In the genomic region with DNA sequence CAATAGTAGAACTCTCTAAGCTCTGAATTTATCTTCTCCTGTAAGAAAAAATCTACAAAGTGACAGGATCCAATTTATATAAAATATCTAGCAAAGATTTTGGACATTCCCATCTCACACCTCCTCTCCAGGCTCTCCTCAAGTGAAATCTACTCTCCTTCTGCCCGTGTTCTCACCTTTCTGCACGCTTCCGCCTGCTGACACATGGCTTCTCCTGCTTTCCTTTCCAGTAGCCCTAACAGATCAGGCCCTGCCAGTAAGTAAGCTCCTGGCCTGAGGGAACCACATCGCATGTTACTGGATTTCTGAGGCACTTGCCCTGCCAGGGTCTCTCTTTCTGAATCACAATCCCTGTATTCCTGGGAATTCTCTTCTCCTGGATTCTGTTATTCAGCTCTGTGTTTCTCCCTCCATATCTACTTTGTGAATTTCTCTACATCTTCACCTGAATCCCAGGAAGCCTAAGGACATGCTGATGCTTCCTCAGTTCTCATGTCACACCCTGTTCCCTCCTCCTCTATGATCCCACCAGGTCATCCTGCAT, we compare ENCODE assay signal across 1 cellular context.
A peak's percentile ranks its signal among the peaks of the same experiment; 100 is the strongest.
TF ChIP-seq lines count a peak whose summit lies in the region.

No MANE protein-coding gene starts in this region.

TF ChIP-seq in K562, 482 proteins besides CTCF, POLR2A, EP300 and RAD21 (continued from another document and continues in another):
- TF ChIP-seq, protein P1, sequence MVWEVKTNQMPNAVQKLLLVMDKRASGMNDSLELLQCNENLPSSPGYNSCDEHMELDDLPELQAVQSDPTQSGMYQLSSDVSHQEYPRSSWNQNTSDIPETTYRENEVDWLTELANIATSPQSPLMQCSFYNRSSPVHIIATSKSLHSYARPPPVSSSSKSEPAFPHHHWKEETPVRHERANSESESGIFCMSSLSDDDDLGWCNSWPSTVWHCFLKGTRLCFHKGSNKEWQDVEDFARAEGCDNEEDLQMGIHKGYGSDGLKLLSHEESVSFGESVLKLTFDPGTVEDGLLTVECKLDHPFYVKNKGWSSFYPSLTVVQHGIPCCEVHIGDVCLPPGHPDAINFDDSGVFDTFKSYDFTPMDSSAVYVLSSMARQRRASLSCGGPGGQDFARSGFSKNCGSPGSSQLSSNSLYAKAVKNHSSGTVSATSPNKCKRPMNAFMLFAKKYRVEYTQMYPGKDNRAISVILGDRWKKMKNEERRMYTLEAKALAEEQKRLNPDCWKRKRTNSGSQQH (CRISPR knock-in tag; IDR thresholded peaks at IDR 0.05): 0 out of 2 replicates have a peak, but pooled peaks have one; percentile 47
- TF ChIP-seq, protein P2, sequence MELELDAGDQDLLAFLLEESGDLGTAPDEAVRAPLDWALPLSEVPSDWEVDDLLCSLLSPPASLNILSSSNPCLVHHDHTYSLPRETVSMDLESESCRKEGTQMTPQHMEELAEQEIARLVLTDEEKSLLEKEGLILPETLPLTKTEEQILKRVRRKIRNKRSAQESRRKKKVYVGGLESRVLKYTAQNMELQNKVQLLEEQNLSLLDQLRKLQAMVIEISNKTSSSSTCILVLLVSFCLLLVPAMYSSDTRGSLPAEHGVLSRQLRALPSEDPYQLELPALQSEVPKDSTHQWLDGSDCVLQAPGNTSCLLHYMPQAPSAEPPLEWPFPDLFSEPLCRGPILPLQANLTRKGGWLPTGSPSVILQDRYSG (tag; conservative IDR thresholded peaks at IDR 0.05; ENCODE audit: low read depth): no peak
- TF ChIP-seq FOXP1 (CRISPR knock-in tag; IDR thresholded peaks at IDR 0.05): 0 out of 2 replicates have a peak, but pooled peaks have one; percentile 14
- peak; percentile 42; the same call in 1 of the 2 replicates for TF ChIP-seq IRF2 (CRISPR knock-in tag; IDR thresholded peaks at IDR 0.05)
- TF ChIP-seq RBM25 (IDR thresholded peaks at IDR 0.05; ENCODE audit: low read depth, low read length, severe bottlenecking): no peak
- TF ChIP-seq WHSC1 (IDR thresholded peaks at IDR 0.05; ENCODE audit: low read length): no peak
- no peak for TF ChIP-seq ZNF165 (CRISPR knock-in tag; IDR thresholded peaks at IDR 0.05; ENCODE audit: borderline replicate concordance)
- TF ChIP-seq MYBL2 (IDR thresholded peaks at IDR 0.05; ENCODE audit: low read depth): no peak
- 0 out of 2 replicates have a peak, but pooled peaks have one; percentile 8 for TF ChIP-seq MYBL2 (CRISPR knock-in tag; IDR thresholded peaks at IDR 0.05; ENCODE audit: borderline replicate concordance)
- no peak for TF ChIP-seq JUNB (CRISPR knock-in tag; conservative IDR thresholded peaks at IDR 0.05)
- no peak; a peak in 1 of 4 replicates for TF ChIP-seq SRF (CRISPR knock-in tag; IDR thresholded peaks at IDR 0.05)
- no peak for TF ChIP-seq CBX8 (IDR thresholded peaks at IDR 0.05; ENCODE audit: borderline replicate concordance, extremely low read depth, low read depth, low read length, poor library complexity, severe bottlenecking)
- TF ChIP-seq RFX7 (CRISPR knock-in tag; IDR thresholded peaks at IDR 0.05): no peak
- TF ChIP-seq ZNF263 (CRISPR knock-in tag; IDR thresholded peaks at IDR 0.05; ENCODE audit: borderline replicate concordance): 0 out of 2 replicates have a peak, but pooled peaks have one; percentile 6
- TF ChIP-seq, protein P3, sequence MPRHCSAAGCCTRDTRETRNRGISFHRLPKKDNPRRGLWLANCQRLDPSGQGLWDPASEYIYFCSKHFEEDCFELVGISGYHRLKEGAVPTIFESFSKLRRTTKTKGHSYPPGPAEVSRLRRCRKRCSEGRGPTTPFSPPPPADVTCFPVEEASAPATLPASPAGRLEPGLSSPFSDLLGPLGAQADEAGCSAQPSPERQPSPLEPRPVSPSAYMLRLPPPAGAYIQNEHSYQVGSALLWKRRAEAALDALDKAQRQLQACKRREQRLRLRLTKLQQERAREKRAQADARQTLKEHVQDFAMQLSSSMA (CRISPR knock-in tag; IDR thresholded peaks at IDR 0.05): 0 out of 2 replicates have a peak, but pooled peaks have one; percentile 33
- TF ChIP-seq KAT7 (CRISPR knock-in tag; IDR thresholded peaks at IDR 0.05; ENCODE audit: borderline replicate concordance): no peak
- TF ChIP-seq ZNF766 (CRISPR knock-in tag; conservative IDR thresholded peaks at IDR 0.05): no peak
- peak; percentile 24; the same call in 1 of the 2 replicates for TF ChIP-seq OTX1 (CRISPR knock-in tag; IDR thresholded peaks at IDR 0.05)
- TF ChIP-seq ADNP (tag; IDR thresholded peaks at IDR 0.05): no peak
- TF ChIP-seq TAF15 (IDR thresholded peaks at IDR 0.05; ENCODE audit: low read depth, low read length): no peak
- 0 out of 2 replicates have a peak, but pooled peaks have one; percentile 13 for TF ChIP-seq NR2F6 (CRISPR knock-in tag; IDR thresholded peaks at IDR 0.05)
- no peak for TF ChIP-seq HDAC2 (IDR thresholded peaks at IDR 0.05)
- TF ChIP-seq, protein P4, sequence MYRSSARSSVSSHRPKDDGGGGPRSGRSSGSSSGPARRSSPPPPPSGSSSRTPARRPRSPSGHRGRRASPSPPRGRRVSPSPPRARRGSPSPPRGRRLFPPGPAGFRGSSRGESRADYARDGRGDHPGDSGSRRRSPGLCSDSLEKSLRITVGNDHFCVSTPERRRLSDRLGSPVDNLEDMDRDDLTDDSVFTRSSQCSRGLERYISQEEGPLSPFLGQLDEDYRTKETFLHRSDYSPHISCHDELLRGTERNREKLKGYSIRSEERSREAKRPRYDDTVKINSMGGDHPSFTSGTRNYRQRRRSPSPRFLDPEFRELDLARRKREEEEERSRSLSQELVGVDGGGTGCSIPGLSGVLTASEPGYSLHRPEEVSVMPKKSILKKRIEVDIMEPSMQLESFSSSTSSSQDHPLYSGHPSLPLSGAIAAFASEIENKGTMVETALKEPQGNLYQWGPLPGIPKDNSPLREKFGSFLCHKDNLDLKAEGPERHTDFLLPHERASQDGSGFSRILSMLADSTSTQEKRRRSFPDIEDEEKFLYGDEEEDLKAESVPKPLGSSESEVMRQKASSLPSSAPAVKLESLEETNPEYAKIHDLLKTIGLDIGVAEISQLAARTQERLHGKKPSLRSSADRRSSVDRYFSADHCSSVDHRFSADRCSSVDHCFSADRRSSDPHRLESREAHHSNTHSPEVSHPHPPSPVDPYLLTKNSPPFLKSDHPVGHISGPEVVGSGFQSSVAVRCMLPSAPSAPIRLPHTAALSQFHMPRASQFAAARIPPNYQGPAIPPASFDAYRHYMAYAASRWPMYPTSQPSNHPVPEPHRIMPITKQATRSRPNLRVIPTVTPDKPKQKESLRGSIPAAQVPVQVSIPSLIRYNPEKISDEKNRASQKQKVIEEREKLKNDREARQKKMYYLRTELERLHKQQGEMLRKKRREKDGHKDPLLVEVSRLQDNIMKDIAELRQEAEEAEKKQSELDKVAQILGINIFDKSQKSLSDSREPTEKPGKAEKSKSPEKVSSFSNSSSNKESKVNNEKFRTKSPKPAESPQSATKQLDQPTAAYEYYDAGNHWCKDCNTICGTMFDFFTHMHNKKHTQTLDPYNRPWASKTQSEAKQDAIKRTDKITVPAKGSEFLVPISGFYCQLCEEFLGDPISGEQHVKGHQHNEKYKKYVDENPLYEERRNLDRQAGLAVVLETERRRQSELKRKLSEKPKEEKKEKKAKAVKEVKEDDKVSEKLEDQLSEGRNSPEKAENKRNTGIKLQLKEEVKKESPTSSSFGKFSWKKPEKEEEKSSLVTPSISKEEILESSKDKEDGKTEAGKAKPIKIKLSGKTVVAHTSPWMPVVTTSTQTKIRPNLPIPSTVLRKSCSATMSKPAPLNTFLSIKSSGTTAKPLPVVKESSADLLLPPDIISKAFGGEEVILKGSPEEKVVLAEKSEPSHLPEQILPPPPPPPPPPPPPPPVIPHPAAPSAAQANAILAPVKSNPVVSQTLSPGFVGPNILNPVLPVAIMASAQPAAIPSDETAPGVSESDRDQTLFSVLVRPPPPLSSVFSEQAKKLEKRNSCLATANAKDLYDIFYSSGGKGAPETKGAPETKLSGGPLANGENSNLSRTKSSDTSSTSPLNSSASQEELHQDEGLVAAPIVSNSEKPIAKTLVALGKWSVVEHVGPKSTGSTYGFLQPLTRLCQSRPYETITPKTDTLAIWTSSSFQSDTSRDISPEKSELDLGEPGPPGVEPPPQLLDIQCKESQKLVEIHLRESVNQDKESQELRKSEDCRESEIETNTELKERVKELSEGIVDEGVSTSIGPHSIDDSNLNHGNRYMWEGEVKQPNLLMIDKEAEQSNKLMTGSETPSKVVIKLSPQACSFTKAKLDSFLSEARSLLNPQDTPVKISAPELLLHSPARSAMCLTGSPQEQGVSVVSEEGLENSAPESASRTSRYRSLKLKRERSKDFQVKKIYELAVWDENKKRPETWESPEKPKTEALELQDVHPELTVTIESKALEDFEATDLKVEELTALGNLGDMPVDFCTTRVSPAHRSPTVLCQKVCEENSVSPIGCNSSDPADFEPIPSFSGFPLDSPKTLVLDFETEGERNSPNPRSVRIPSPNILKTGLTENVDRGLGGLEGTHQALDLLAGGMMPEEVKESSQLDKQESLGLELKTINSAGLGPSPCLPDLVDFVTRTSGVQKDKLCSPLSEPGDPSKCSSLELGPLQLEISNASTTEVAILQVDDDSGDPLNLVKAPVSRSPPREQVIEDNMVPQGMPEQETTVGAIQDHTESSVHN (IDR thresholded peaks at IDR 0.05; ENCODE audit: borderline replicate concordance in 1 of 2, low read depth in 1 of 2): no peak
- no peak for TF ChIP-seq TGIF2 (CRISPR knock-in tag; IDR thresholded peaks at IDR 0.05)
- TF ChIP-seq, protein P5, sequence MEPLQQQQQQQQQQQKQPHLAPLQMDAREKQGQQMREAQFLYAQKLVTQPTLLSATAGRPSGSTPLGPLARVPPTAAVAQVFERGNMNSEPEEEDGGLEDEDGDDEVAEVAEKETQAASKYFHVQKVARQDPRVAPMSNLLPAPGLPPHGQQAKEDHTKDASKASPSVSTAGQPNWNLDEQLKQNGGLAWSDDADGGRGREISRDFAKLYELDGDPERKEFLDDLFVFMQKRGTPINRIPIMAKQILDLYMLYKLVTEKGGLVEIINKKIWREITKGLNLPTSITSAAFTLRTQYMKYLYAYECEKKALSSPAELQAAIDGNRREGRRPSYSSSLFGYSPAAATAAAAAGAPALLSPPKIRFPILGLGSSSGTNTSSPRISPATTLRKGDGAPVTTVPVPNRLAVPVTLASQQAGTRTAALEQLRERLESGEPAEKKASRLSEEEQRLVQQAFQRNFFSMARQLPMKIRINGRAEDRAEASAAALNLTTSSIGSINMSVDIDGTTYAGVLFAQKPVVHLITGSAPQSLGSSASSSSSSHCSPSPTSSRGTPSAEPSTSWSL (CRISPR knock-in tag; IDR thresholded peaks at IDR 0.05; ENCODE audit: borderline replicate concordance): peak; percentile 50; the same call in 1 of the 2 replicates
- no peak for TF ChIP-seq TBP (optimal IDR thresholded peaks at IDR 0.05; ENCODE audit: low read depth, low read length)
- TF ChIP-seq JUN (IDR thresholded peaks at IDR 0.05; ENCODE audit: borderline replicate concordance, low read depth, low read length): no peak
- TF ChIP-seq JUN (CRISPR knock-in tag; IDR thresholded peaks at IDR 0.05; ENCODE audit: borderline replicate concordance): 0 out of 2 replicates have a peak, but pooled peaks have one; percentile 22
- TF ChIP-seq, protein P6, sequence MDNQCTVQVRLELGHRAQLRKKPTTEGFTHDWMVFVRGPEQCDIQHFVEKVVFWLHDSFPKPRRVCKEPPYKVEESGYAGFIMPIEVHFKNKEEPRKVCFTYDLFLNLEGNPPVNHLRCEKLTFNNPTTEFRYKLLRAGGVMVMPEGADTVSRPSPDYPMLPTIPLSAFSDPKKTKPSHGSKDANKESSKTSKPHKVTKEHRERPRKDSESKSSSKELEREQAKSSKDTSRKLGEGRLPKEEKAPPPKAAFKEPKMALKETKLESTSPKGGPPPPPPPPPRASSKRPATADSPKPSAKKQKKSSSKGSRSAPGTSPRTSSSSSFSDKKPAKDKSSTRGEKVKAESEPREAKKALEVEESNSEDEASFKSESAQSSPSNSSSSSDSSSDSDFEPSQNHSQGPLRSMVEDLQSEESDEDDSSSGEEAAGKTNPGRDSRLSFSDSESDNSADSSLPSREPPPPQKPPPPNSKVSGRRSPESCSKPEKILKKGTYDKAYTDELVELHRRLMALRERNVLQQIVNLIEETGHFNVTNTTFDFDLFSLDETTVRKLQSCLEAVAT (IDR thresholded peaks at IDR 0.05): no peak
- TF ChIP-seq, protein P7, sequence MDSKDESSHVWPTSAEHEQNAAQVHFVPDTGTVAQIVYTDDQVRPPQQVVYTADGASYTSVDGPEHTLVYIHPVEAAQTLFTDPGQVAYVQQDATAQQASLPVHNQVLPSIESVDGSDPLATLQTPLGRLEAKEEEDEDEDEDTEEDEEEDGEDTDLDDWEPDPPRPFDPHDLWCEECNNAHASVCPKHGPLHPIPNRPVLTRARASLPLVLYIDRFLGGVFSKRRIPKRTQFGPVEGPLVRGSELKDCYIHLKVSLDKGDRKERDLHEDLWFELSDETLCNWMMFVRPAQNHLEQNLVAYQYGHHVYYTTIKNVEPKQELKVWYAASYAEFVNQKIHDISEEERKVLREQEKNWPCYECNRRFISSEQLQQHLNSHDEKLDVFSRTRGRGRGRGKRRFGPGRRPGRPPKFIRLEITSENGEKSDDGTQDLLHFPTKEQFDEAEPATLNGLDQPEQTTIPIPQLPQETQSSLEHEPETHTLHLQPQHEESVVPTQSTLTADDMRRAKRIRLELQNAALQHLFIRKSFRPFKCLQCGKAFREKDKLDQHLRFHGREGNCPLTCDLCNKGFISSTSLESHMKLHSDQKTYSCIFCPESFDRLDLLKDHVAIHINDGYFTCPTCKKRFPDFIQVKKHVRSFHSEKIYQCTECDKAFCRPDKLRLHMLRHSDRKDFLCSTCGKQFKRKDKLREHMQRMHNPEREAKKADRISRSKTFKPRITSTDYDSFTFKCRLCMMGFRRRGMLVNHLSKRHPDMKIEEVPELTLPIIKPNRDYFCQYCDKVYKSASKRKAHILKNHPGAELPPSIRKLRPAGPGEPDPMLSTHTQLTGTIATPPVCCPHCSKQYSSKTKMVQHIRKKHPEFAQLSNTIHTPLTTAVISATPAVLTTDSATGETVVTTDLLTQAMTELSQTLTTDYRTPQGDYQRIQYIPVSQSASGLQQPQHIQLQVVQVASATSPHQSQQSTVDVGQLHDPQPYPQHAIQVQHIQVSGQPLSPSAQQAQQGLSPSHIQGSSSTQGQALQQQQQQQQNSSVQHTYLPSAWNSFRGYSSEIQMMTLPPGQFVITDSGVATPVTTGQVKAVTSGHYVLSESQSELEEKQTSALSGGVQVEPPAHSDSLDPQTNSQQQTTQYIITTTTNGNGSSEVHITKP (IDR thresholded peaks at IDR 0.05; ENCODE audit: partially characterized antibody): no peak
- TF ChIP-seq HDGF (IDR thresholded peaks at IDR 0.05): no peak
- TF ChIP-seq FUS (optimal IDR thresholded peaks at IDR 0.05; ENCODE audit: low read depth, low read length): no peak
- TF ChIP-seq FOXA3 (CRISPR knock-in tag; conservative IDR thresholded peaks at IDR 0.05 in 1 of 2, IDR thresholded peaks at IDR 0.05 in 1 of 2): peak in 1 of 2 experiments; percentile 41; a peak in 1 of 4 replicates
- TF ChIP-seq, protein P8, sequence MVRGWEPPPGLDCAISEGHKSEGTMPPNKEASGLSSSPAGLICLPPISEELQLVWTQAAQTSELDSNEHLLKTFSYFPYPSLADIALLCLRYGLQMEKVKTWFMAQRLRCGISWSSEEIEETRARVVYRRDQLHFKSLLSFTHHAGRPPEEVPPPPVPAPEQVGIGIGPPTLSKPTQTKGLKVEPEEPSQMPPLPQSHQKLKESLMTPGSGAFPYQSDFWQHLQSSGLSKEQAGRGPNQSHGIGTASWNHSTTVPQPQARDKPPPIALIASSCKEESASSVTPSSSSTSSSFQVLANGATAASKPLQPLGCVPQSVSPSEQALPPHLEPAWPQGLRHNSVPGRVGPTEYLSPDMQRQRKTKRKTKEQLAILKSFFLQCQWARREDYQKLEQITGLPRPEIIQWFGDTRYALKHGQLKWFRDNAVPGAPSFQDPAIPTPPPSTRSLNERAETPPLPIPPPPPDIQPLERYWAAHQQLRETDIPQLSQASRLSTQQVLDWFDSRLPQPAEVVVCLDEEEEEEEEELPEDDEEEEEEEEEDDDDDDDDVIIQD (CRISPR knock-in tag; IDR thresholded peaks at IDR 0.05): peak; percentile 74; the same call in 1 of the 2 replicates
